In genomic region chr15:59157840-59158700, GRCh38 we compare ENCODE assay signal across 32 cellular contexts. TPM values are rescaled to one million over a fixed set of nuclear protein-coding genes. Genes with fewer than 3 reads are reported as not detected.
A peak's percentile ranks its signal among the peaks of the same experiment; 100 is the strongest.
DNase-seq lines count a peak whose midpoint lies in the region; ATAC-seq and TF ChIP-seq lines count a peak whose summit lies in the region.
"Had no signal": no experiment of that assay in that cellular context is flagged by ENCODE, and none has a peak within 500 bp of the region (broad histone marks: within the 10 kb centered on the region; RNA-seq: fewer than 3 reads in every experiment).

No MANE protein-coding gene starts in this region.

- no peak for DNase-seq in MCF 10A (ENCODE audit: unreplicated experiment)
- no peak for DNase-seq in mammary epithelial cell
- no peak for DNase-seq in breast epithelium (ENCODE audit: low spot score in 2 of 2)
- no peak for DNase-seq in memory B cell (ENCODE audit: low spot score in 2 of 2)
- no peak for DNase-seq in activated CD4-positive, CD25-positive, alpha-beta regulatory T cell treated with anti-CD3 and anti-CD28 coated beads, Interleukin-2, amount 50 U/mL, for 72 hours
- no peak for DNase-seq in stimulated activated CD4-positive, alpha-beta T cell treated with anti-CD3 and anti-CD28 coated beads, Interleukin-4, amount 100 ng/mL, for 4 hours
- DNase-seq: activated CD8-positive, alpha-beta memory T cell treated with anti-CD3 and anti-CD28 coated beads, Interleukin-2, amount 50 U/mL, for 48 hours; activated CD8-positive, alpha-beta T cell treated with anti-CD3 and anti-CD28 coated beads for 36 hours; activated naive CD4-positive, alpha-beta T cell treated with anti-CD3 and anti-CD28 coated beads for 36 hours; cerebellar nuclear complex; dorsolateral prefrontal cortex; immature natural killer cell; left cardiac atrium; NCI-H2081 treated with DMSO at 0.1 percent for 48 hours; NCI-H524 treated with DMSO at 0.1 percent for 48 hours; PC-9; retina; small intestine; stimulated activated CD4-positive, alpha-beta T cell treated with anti-CD3 and anti-CD28 coated beads, Interleukin-1b, Interleukin-23, amount 100 ng/mL, for 48 hours; uterus had no signal

- H3K4me1 ChIP-seq in mammary epithelial cell (ENCODE audit: insufficient read depth, low read length) (no peaks in the 10 kb centered on the region), breast epithelium (peaks cover 0 to 12% of the 10 kb centered on the region in 2 donors)
- H3K4me1 ChIP-seq: body of pancreas, HAP-1, pancreas, uterus had no signal

- no peaks in the 10 kb centered on the region for H3K4me1 Mint-ChIP-seq in MCF 10A (ENCODE audit: insufficient read depth, unreplicated experiment)
- no peaks in the 10 kb centered on the region for H3K4me1 Mint-ChIP-seq in memory B cell
- H3K4me1 Mint-ChIP-seq: immature natural killer cell had no signal

- CTCF ChIA-PET in MCF 10A (lab: Yijun Ruan, JAX) (interaction anchor here (0.8 to 1.4 kb wide), 2 partner anchors 15 to 17 kb away, joined by 3 to 4 read pairs; no protein-coding TSS in a partner anchor), mammary epithelial cell (lab: Charles Lee; ENCODE audit: low non-redundant PET) (no interaction called here)

- H2AFZ ChIP-seq in mammary epithelial cell (ENCODE audit: low read depth, low read length), result no peak overlapping the region
- H2AFZ ChIP-seq: PC-9 had no signal

- no peak overlapping the region for H3K27ac ChIP-seq in mammary epithelial cell (ENCODE audit: insufficient read depth, low read depth, low read length)
- peak overlapping the region; percentile 43 to 66 for H3K27ac ChIP-seq in breast epithelium
- H3K27ac ChIP-seq: body of pancreas, dorsolateral prefrontal cortex, pancreas, PC-9, uterus had no signal

- H3K4me3 Mint-ChIP-seq in MCF 10A (ENCODE audit: unreplicated experiment) (no peak overlapping the region), memory B cell (no peak overlapping the region)
- H3K4me3 Mint-ChIP-seq: activated CD8-positive, alpha-beta T cell treated with anti-CD3 and anti-CD28 coated beads for 36 hours; activated naive CD4-positive, alpha-beta T cell treated with anti-CD3 and anti-CD28 coated beads for 36 hours; immature natural killer cell; neural crest cell; stimulated activated naive CD8-positive, alpha-beta T cell treated with anti-CD3 and anti-CD28 coated beads, Interleukin-15, Interleukin-2, amounts not matched to agents 100 ng/mL and 50 ng/mL, for 24 hours had no signal

- no peak overlapping the region for H3K9ac ChIP-seq in mammary epithelial cell (ENCODE audit: insufficient read depth, low read length)

- H3K4me2 ChIP-seq in mammary epithelial cell (ENCODE audit: insufficient read depth, low read depth, low read length), result no peak overlapping the region
- H3K4me2 ChIP-seq: PC-9 had no signal

- TF ChIP-seq CTCF in MCF 10A (IDR thresholded peaks at IDR 0.05; ENCODE audit: unreplicated experiment) (no peak), mammary epithelial cell (conservative IDR thresholded peaks at IDR 0.05 in 1 of 2, IDR thresholded peaks at IDR 0.05 in 1 of 2; ENCODE audit: extremely low read depth in 1 of 2, insufficient read depth in 1 of 2, low read depth in 1 of 2, low read length in 2 of 2) (no peak), breast epithelium (IDR thresholded peaks at IDR 0.05) (no peak)

- peaks cover 23% of the 10 kb centered on the region for H3K36me3 ChIP-seq in mammary epithelial cell (ENCODE audit: insufficient read depth, low read length)
- H3K36me3 ChIP-seq in breast epithelium, result no peaks in the 10 kb centered on the region
- H3K36me3 ChIP-seq: HAP-1, uterus had no signal

- no peaks in the 10 kb centered on the region for H4K20me1 ChIP-seq in mammary epithelial cell (ENCODE audit: insufficient read depth, low read length)

- dilution Hi-C loops in mammary epithelial cell (cut with HindIII; ENCODE audit: low sequenced_read_pairs), result no loop called here

- BruUV-seq in MCF 10A (replicated peaks; lab: Mats Ljungman, UMichigan) (no TSS peak), mammary epithelial cell (replicated peaks; lab: Mats Ljungman, UMichigan) (no TSS peak)

- TF ChIP-seq POLR2A in breast epithelium (IDR thresholded peaks at IDR 0.05), result no peak

- peaks cover 36% of the 10 kb centered on the region for H3K36me3 Mint-ChIP-seq in MCF 10A (ENCODE audit: insufficient read depth, unreplicated experiment)
- peaks cover 18% of the 10 kb centered on the region for H3K36me3 Mint-ChIP-seq in memory B cell
- H3K36me3 Mint-ChIP-seq: immature natural killer cell had no signal

- intact Hi-C loops in MCF 10A (cut with micrococcal nuclease), result no loop called here
- intact Hi-C loops in mammary epithelial cell (cut with micrococcal nuclease), result no loop called here
- intact Hi-C loops in breast epithelium (cut with DNase I; ENCODE audit: low total_unique reads), result no loop called here

- no peaks in the 10 kb centered on the region for H3K9me3 Mint-ChIP-seq in MCF 10A (ENCODE audit: unreplicated experiment)
- no peaks in the 10 kb centered on the region for H3K9me3 Mint-ChIP-seq in memory B cell
- H3K9me3 Mint-ChIP-seq: activated CD8-positive, alpha-beta T cell treated with anti-CD3 and anti-CD28 coated beads for 36 hours; activated naive CD4-positive, alpha-beta T cell treated with anti-CD3 and anti-CD28 coated beads for 36 hours; immature natural killer cell; neural crest cell; stimulated activated naive CD8-positive, alpha-beta T cell treated with anti-CD3 and anti-CD28 coated beads, Interleukin-15, Interleukin-2, amounts not matched to agents 100 ng/mL and 50 ng/mL, for 24 hours had no signal

- ATAC-seq in memory B cell (ENCODE audit: low read depth) (no peak), GM21619 (IDR thresholded peaks at IDR 0.05; ENCODE audit: unreplicated experiment) (no peak)
- ATAC-seq: activated CD8-positive, alpha-beta T cell treated with anti-CD3 and anti-CD28 coated beads for 36 hours; body of pancreas; left cardiac atrium; Right ventricle myocardium inferior had no signal

- H3K27me3 Mint-ChIP-seq in MCF 10A (ENCODE audit: insufficient read depth, unreplicated experiment) (no peaks in the 10 kb centered on the region), memory B cell (no peaks in the 10 kb centered on the region)
- H3K27me3 Mint-ChIP-seq: activated CD8-positive, alpha-beta T cell treated with anti-CD3 and anti-CD28 coated beads for 36 hours; stimulated activated naive CD8-positive, alpha-beta T cell treated with anti-CD3 and anti-CD28 coated beads, Interleukin-15, Interleukin-2, amounts not matched to agents 100 ng/mL and 50 ng/mL, for 24 hours had no signal

- peak overlapping the region; percentile 7 for H3K27ac Mint-ChIP-seq in MCF 10A (ENCODE audit: low read depth, unreplicated experiment)
- H3K27ac Mint-ChIP-seq in memory B cell, result peak overlapping the region; percentile 68
- H3K27ac Mint-ChIP-seq: activated CD8-positive, alpha-beta T cell treated with anti-CD3 and anti-CD28 coated beads for 36 hours; activated naive CD4-positive, alpha-beta T cell treated with anti-CD3 and anti-CD28 coated beads for 36 hours; stimulated activated naive CD8-positive, alpha-beta T cell treated with anti-CD3 and anti-CD28 coated beads, Interleukin-15, Interleukin-2, amounts not matched to agents 100 ng/mL and 50 ng/mL, for 24 hours had no signal

- H3K9me3 ChIP-seq in mammary epithelial cell (replicated peaks; ENCODE audit: insufficient read depth, low read length), result no peaks in the 10 kb centered on the region
- no peaks in the 10 kb centered on the region for H3K9me3 ChIP-seq in breast epithelium
- H3K9me3 ChIP-seq: body of pancreas, HAP-1, pancreas, uterus had no signal

- no peak overlapping the region for H3K4me3 ChIP-seq in mammary epithelial cell (replicated peaks in 1 of 3; ENCODE audit: insufficient read depth in 1 of 3, low read depth in 2 of 3, low read length in 3 of 3)
- H3K4me3 ChIP-seq in breast epithelium, result no peak overlapping the region
- H3K4me3 ChIP-seq: body of pancreas, dorsolateral prefrontal cortex, HAP-1, K562, pancreas, PC-9, uterus had no signal

- POLR2A ChIA-PET in MCF 10A (lab: Yijun Ruan, JAX), result interaction anchor here (1.2 kb wide), 1 partner anchor 12 kb away, joined by 3 read pairs; no protein-coding TSS in a partner anchor

- no peaks in the 10 kb centered on the region for H3K79me2 ChIP-seq in mammary epithelial cell (ENCODE audit: insufficient read depth, low read length)

- in situ Hi-C loops in mammary epithelial cell (cut with MboI; ENCODE audit: low sequenced_read_pairs in 2 of 2), result no loop called here

- 97% methylated on average over 9 of the region's 9 CpGs for WGBS in mammary epithelial cell (ENCODE audit: low coverage, missing lambda C conversion rate)

- H3K27me3 ChIP-seq in mammary epithelial cell (ENCODE audit: insufficient read depth, low read length), result no peaks in the 10 kb centered on the region
- H3K27me3 ChIP-seq in breast epithelium, result no peaks in the 10 kb centered on the region
- H3K27me3 ChIP-seq: body of pancreas, dorsolateral prefrontal cortex, pancreas, uterus had no signal

RNA-seq across cellular contexts. Expression of gene LDHAL6B, which starts 48.6 kb away (rescaled TPM):
- total RNA-seq in MCF 10A (2022), result not detected in 2 replicates
- not detected for total RNA-seq in mammary epithelial cell
- not detected for polyA plus RNA-seq in mammary epithelial cell
- polyA minus RNA-seq in mammary epithelial cell, result not detected
- not detected for total RNA-seq in breast epithelium
- total RNA-seq: activated CD8-positive, alpha-beta T cell treated with anti-CD3 and anti-CD28 coated beads for 36 hours; activated naive CD4-positive, alpha-beta T cell treated with anti-CD3 and anti-CD28 coated beads for 36 hours; body of pancreas; dorsolateral prefrontal cortex; K562; left cardiac atrium; M059J; neural crest cell; pancreas; PC-9; Right ventricle myocardium inferior; T-helper 2 cell treated with Interferon-gamma antibody and Interleukin-4, amounts not matched to agents 100 ng/mL and 5 ng/mL, for 36 hours; uterus had no signal
- polyA plus RNA-seq: BJ, immature natural killer cell, K562, pancreas, small intestine, thymus had no signal

RNA-seq across cellular contexts. Expression of gene CCNB2, which starts 53.1 kb away (rescaled TPM):
- total RNA-seq in MCF 10A (2022) (25.7 and 54.1 TPM in 2 replicates), mammary epithelial cell (10 to 100 TPM in 1 of 2 donors, 1 to 10 TPM in 1; 2.8 to 37.4 TPM), breast epithelium (1 to 10 TPM in 1 of 3 donors, under 1 TPM in 2; 0.29 to 3.5 (median 0.98) TPM)
- 67.7 TPM for polyA plus RNA-seq in mammary epithelial cell
- polyA minus RNA-seq in mammary epithelial cell, result 40.0 TPM
